13 cellular contexts compared by ENCODE assay signal in genomic region chr2:236548179-236548918, GRCh38. TPM values are rescaled to one million over a fixed set of nuclear protein-coding genes. Genes with fewer than 3 reads are reported as not detected.
DNase-seq lines count a peak whose midpoint lies in the region; ATAC-seq and TF ChIP-seq lines count a peak whose summit lies in the region.
"Had no signal": no experiment of that assay in that cellular context is flagged by ENCODE, and none has a peak within 500 bp of the region (broad histone marks: within the 10 kb centered on the region; RNA-seq: fewer than 3 reads in every experiment).

No MANE protein-coding gene starts in this region.

- peaks cover 58% of the 10 kb centered on the region for H3K36me3 Mint-ChIP-seq in T-helper 2 cell treated with Interferon-gamma antibody and Interleukin-4, amounts not matched to agents 5 μg/mL and 100 μg/mL, for 36 hours (ENCODE audit: low read depth)
- H3K36me3 Mint-ChIP-seq in natural killer cell treated with Interleukin-12 subunit alpha and Interleukin-12 subunit beta and Interleukin-15 and Interleukin-18, amount 100 ng/mL, for 72 hours: no peaks in the 10 kb centered on the region

- no peak for ATAC-seq in natural killer cell treated with Interleukin-12 subunit alpha and Interleukin-12 subunit beta and Interleukin-15 and Interleukin-18, amount 100 ng/mL, for 72 hours
- no peak for ATAC-seq in GM19324 (IDR thresholded peaks at IDR 0.05; ENCODE audit: low FRiP score, unreplicated experiment)

- TF ChIP-seq CTCF in Loucy (conservative IDR thresholded peaks at IDR 0.05; ENCODE audit: low read length) (no peak), astrocyte of the spinal cord (IDR thresholded peaks at IDR 0.05; ENCODE audit: low read depth, low read length) (no peak)

- DNase-seq in T-helper 2 cell treated with Interferon-gamma antibody and Interleukin-4, amounts not matched to agents 5 μg/mL and 100 μg/mL, for 36 hours (ENCODE audit: low spot score): no peak
- no peak for DNase-seq in T-helper 2 cell
- peak; percentile 51 for DNase-seq in astrocyte of the spinal cord (ENCODE audit: low read depth, low spot score)
- no peak for DNase-seq in natural killer cell treated with Interleukin-12 subunit alpha and Interleukin-12 subunit beta and Interleukin-15 and Interleukin-18, amount 100 ng/mL, for 72 hours (ENCODE audit: low spot score)
- no peak for DNase-seq in activated effector memory CD4-positive, alpha-beta T cell treated with Interleukin-2 at 50 U/mL for 16 hours
- no peak for DNase-seq in kidney glomerular epithelial cell (lab: John Stamatoyannopoulos, UW)
- DNase-seq: activated CD4-positive, alpha-beta T cell treated with anti-CD3 and anti-CD28 coated beads, Interleukin-2, amount 50 U/mL, for 1 hour; brain microvascular endothelial cell; NCI-H1092; NCI-H526 treated with DMSO at 0.1 percent for 48 hours had no signal

- H2AFZ ChIP-seq in Loucy (ENCODE audit: low read length): no peak overlapping the region

- H3K27me3 Mint-ChIP-seq in T-helper 2 cell treated with Interferon-gamma antibody and Interleukin-4, amounts not matched to agents 5 μg/mL and 100 μg/mL, for 36 hours (ENCODE audit: low read depth): no peaks in the 10 kb centered on the region
- no peaks in the 10 kb centered on the region for H3K27me3 Mint-ChIP-seq in natural killer cell treated with Interleukin-12 subunit alpha and Interleukin-12 subunit beta and Interleukin-15 and Interleukin-18, amount 100 ng/mL, for 72 hours

- peaks cover 78% of the 10 kb centered on the region for H3K4me1 Mint-ChIP-seq in T-helper 2 cell treated with Interferon-gamma antibody and Interleukin-4, amounts not matched to agents 5 μg/mL and 100 μg/mL, for 36 hours (ENCODE audit: low read depth)
- peaks cover 63 to 89% of the 10 kb centered on the region in 2 donors for H3K4me1 Mint-ChIP-seq in natural killer cell treated with Interleukin-12 subunit alpha and Interleukin-12 subunit beta and Interleukin-15 and Interleukin-18, amount 100 ng/mL, for 72 hours (ENCODE audit: low read depth in 2 of 2)

- peak overlapping the region; percentile 90 for H3K27ac Mint-ChIP-seq in T-helper 2 cell treated with Interferon-gamma antibody and Interleukin-4, amounts not matched to agents 5 μg/mL and 100 μg/mL, for 36 hours
- H3K27ac Mint-ChIP-seq in natural killer cell treated with Interleukin-12 subunit alpha and Interleukin-12 subunit beta and Interleukin-15 and Interleukin-18, amount 100 ng/mL, for 72 hours: peak overlapping the region; percentile 86 to 90

- peaks cover 91% of the 10 kb centered on the region for H3K4me1 ChIP-seq in Loucy (ENCODE audit: insufficient read depth, low read length, poor library complexity, severe bottlenecking)
- H3K4me1 ChIP-seq: SJSA1 had no signal

- H3K79me2 ChIP-seq in Loucy (ENCODE audit: insufficient read depth, low read length): peaks cover 36% of the 10 kb centered on the region

- in situ Hi-C loops in astrocyte of the spinal cord (cut with HindIII; ENCODE audit: low sequenced_read_pairs): no loop called here

- peaks cover 1% of the 10 kb centered on the region; the same call in 1 of the 2 replicates for H3K9me3 ChIP-seq in Loucy (ENCODE audit: insufficient read depth, low read depth, low read length)
- H3K9me3 ChIP-seq: SJSA1 had no signal

- H3K9me3 Mint-ChIP-seq in T-helper 2 cell treated with Interferon-gamma antibody and Interleukin-4, amounts not matched to agents 5 μg/mL and 100 μg/mL, for 36 hours: peaks cover 19% of the 10 kb centered on the region
- H3K9me3 Mint-ChIP-seq in natural killer cell treated with Interleukin-12 subunit alpha and Interleukin-12 subunit beta and Interleukin-15 and Interleukin-18, amount 100 ng/mL, for 72 hours: no peaks in the 10 kb centered on the region

- H3F3A ChIP-seq in Loucy (ENCODE audit: low read depth): peaks cover 25% of the 10 kb centered on the region

- no peaks in the 10 kb centered on the region for H3K27me3 ChIP-seq in Loucy (ENCODE audit: insufficient read depth, low read length, poor library complexity, severe bottlenecking)
- H3K27me3 ChIP-seq: brain microvascular endothelial cell, SJSA1 had no signal

- no peaks in the 10 kb centered on the region for H3K36me3 ChIP-seq in Loucy (ENCODE audit: insufficient read depth, low read length)
- H3K36me3 ChIP-seq: brain microvascular endothelial cell, SJSA1 had no signal

- H3K4me2 ChIP-seq in Loucy (ENCODE audit: low read depth, low read length, poor library complexity, severe bottlenecking): peak overlapping the region; percentile 82

- H3K4me3 ChIP-seq in Loucy (ENCODE audit: low read length, poor library complexity, severe bottlenecking) (peak overlapping the region; percentile 58), astrocyte of the spinal cord (ENCODE audit: low read depth, low read length) (no peak overlapping the region)
- H3K4me3 ChIP-seq: SJSA1 had no signal

- peak overlapping the region; percentile 71 for H3K4me3 Mint-ChIP-seq in T-helper 2 cell treated with Interferon-gamma antibody and Interleukin-4, amounts not matched to agents 5 μg/mL and 100 μg/mL, for 36 hours
- H3K4me3 Mint-ChIP-seq in natural killer cell treated with Interleukin-12 subunit alpha and Interleukin-12 subunit beta and Interleukin-15 and Interleukin-18, amount 100 ng/mL, for 72 hours: peak overlapping the region; percentile 78

- no peaks in the 10 kb centered on the region for H4K20me1 ChIP-seq in Loucy (ENCODE audit: insufficient read depth, low read length, poor library complexity, severe bottlenecking)

- no peaks in the 10 kb centered on the region for H3K9me2 ChIP-seq in Loucy (replicated peaks; ENCODE audit: low read depth, low read length)

- peak overlapping the region; percentile 75 for H3K9ac ChIP-seq in Loucy (ENCODE audit: low read depth, low read length, poor library complexity, severe bottlenecking)

RNA-seq across cellular contexts. Expression of gene ACKR3, which starts 21.3 kb away (rescaled TPM):
- under 1 TPM in 1 of 2 donors, not detected in 1; 0.33 TPM for total RNA-seq in natural killer cell treated with Interleukin-12 subunit alpha and Interleukin-12 subunit beta and Interleukin-15 and Interleukin-18, amount 100 ng/mL, for 72 hours
